ENCODE assay signal across 1 cellular context in genomic region chr16:30418350-30419181, GRCh38.
TF ChIP-seq lines count a peak whose summit lies in the region.

No MANE protein-coding gene starts in this region.

TF ChIP-seq in WTC11, 78 proteins besides CTCF, POLR2A, EP300 and RAD21 (continued from another document):
- TF ChIP-seq, protein P1, sequence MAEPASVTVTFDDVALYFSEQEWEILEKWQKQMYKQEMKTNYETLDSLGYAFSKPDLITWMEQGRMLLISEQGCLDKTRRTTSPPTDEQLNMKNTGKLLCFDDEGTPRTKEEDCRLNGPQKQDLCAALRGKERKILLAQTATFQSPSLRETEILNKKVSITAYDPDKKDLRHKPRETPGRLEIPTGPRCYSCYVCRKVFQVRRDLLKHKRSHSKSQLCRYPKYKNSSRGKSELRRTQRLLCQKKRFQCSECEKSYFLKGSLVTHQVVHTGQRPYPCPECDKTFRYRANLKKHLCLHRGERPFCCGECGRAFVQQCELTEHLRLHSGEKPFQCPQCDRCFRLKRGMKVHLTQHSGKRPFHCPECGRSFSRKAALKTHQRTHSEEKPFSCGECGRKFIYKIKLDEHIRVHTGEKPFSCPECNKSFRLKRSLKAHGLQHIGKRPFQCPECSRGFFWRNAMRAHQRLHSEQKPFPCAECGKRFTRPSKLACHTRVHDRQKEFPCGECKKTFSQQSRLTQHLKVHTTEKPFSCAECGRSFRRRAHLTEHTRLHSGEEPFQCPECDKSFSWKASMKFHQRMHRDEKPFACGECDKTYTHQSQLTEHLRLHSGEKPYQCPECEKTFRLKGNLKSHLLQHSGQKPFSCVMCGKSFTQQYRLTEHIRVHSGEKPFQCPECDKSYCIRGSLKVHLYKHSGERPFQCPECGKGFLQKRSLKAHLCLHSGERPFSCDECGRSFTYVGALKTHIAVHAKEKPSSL (CRISPR knock-in tag; conservative IDR thresholded peaks at IDR 0.05) = no peak
- no peak for TF ChIP-seq ZNF138 (CRISPR knock-in tag; conservative IDR thresholded peaks at IDR 0.05)
- no peak for TF ChIP-seq SP1 (CRISPR knock-in tag; conservative IDR thresholded peaks at IDR 0.05)
- no peak for TF ChIP-seq NFE2L1 (CRISPR knock-in tag; IDR thresholded peaks at IDR 0.05)
- TF ChIP-seq ETV6 (CRISPR knock-in tag; IDR thresholded peaks at IDR 0.05) = no peak
- no peak for TF ChIP-seq OVOL2 (CRISPR knock-in tag; IDR thresholded peaks at IDR 0.05; ENCODE audit: borderline replicate concordance)
- no peak for TF ChIP-seq FOXP1 (CRISPR knock-in tag; IDR thresholded peaks at IDR 0.05; ENCODE audit: borderline replicate concordance)
- TF ChIP-seq ZNF671 (CRISPR knock-in tag; IDR thresholded peaks at IDR 0.05) = no peak
- TF ChIP-seq NR2C2 (CRISPR knock-in tag; IDR thresholded peaks at IDR 0.05) = no peak
- TF ChIP-seq STAT6 (CRISPR knock-in tag; conservative IDR thresholded peaks at IDR 0.05; ENCODE audit: low read depth) = no peak
- TF ChIP-seq SOX15 (CRISPR knock-in tag; IDR thresholded peaks at IDR 0.05) = no peak
- TF ChIP-seq, protein P2, sequence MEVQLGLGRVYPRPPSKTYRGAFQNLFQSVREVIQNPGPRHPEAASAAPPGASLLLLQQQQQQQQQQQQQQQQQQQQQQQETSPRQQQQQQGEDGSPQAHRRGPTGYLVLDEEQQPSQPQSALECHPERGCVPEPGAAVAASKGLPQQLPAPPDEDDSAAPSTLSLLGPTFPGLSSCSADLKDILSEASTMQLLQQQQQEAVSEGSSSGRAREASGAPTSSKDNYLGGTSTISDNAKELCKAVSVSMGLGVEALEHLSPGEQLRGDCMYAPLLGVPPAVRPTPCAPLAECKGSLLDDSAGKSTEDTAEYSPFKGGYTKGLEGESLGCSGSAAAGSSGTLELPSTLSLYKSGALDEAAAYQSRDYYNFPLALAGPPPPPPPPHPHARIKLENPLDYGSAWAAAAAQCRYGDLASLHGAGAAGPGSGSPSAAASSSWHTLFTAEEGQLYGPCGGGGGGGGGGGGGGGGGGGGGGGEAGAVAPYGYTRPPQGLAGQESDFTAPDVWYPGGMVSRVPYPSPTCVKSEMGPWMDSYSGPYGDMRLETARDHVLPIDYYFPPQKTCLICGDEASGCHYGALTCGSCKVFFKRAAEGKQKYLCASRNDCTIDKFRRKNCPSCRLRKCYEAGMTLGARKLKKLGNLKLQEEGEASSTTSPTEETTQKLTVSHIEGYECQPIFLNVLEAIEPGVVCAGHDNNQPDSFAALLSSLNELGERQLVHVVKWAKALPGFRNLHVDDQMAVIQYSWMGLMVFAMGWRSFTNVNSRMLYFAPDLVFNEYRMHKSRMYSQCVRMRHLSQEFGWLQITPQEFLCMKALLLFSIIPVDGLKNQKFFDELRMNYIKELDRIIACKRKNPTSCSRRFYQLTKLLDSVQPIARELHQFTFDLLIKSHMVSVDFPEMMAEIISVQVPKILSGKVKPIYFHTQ (CRISPR knock-in tag; IDR thresholded peaks at IDR 0.05) = no peak
- TF ChIP-seq ZMAT4 (CRISPR knock-in tag; IDR thresholded peaks at IDR 0.05) = no peak
TF ChIP-seq in WTC11: peak in this region for 0.
